Comparison of ENCODE assay signal across 7 cellular contexts in genomic region chr6:79101164-79101563, GRCh38.
"Had no signal": no experiment of that assay in that cellular context is flagged by ENCODE, and none has a peak within 500 bp of the region (broad histone marks: within the 10 kb centered on the region; RNA-seq: fewer than 3 reads in every experiment).

No MANE protein-coding gene starts in this region.

- H3K4me2 ChIP-seq: KMS-11 had no signal

- DNase-seq: IMR-90, KBM-7, KG1 had no signal

- H3K9ac ChIP-seq: KMS-11 had no signal

- H3K4me3 Mint-ChIP-seq: IgD-negative memory B cell had no signal

- H3K27ac Mint-ChIP-seq: IgD-negative memory B cell had no signal

- FAIRE-seq: HTR-8/SVneo had no signal

- H3K4me1 Mint-ChIP-seq: IgD-negative memory B cell had no signal

- H3K27ac ChIP-seq: HL-60, KMS-11 had no signal
